33 cellular contexts compared by ENCODE assay signal in the genomic region with DNA sequence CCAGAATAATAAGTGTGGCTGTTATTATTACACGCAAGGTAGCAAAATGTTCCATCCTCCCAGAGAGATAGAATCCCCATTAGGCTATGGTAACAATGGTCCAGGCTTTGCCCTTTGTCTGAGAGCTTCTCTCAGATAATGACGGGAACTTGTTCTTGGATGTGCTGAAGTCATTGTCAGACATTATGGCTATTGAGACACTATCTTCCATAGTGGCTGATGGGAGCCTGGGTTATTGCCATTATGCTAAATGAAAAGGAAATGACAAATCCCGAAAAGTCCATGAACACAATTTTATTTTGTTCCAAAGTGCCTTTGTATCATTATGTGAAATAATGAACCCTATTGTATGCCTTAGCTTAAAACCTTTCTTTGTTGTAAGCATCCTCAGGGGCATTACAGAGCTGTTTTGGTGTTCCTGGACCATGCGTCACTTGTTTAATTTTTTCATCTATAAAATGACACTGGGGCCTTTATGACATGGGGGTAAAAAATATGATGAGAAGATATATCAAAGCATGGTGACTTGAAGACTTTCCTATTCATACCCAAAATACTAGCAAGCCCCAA.
"Had no signal": no experiment of that assay in that cellular context is flagged by ENCODE, and none has a peak within 500 bp of the region (broad histone marks: within the 10 kb centered on the region; RNA-seq: fewer than 3 reads in every experiment).

No MANE protein-coding gene starts in this region.

- H3K9me3 ChIP-seq: adrenal gland, body of pancreas, Peyer's patch had no signal

- H3K27ac Mint-ChIP-seq: activated CD8-positive, alpha-beta T cell treated with anti-CD3 and anti-CD28 coated beads, Interleukin-2, amount 10 ng/mL, durations not matched to agents 7 days and 5 days; activated naive CD4-positive, alpha-beta T cell treated with anti-CD3 and anti-CD28 coated beads for 36 hours; activated naive CD4-positive, alpha-beta T cell treated with anti-CD3 and anti-CD28 coated beads, Interleukin-2, amount 50 U/mL, for 72 hours; activated T-cell treated with anti-CD3 and anti-CD28 coated beads, Interleukin-2, amount 50 U/mL, for 24 hours had no signal

- H3K27ac ChIP-seq: adrenal gland, body of pancreas, Peyer's patch, RWPE1, WERI-Rb-1 had no signal

- H3K4me3 Mint-ChIP-seq: activated CD8-positive, alpha-beta T cell treated with anti-CD3 and anti-CD28 coated beads, Interleukin-2, amount 10 ng/mL, durations not matched to agents 7 days and 5 days; activated naive CD4-positive, alpha-beta T cell treated with anti-CD3 and anti-CD28 coated beads for 36 hours; activated T-cell treated with anti-CD3 and anti-CD28 coated beads, Interleukin-2, amount 50 U/mL, for 24 hours had no signal

- DNase-seq: activated CD4-positive, alpha-beta T cell treated with anti-CD3 and anti-CD28 coated beads for 1 hour; activated CD4-positive, alpha-beta T cell treated with anti-CD3 and anti-CD28 coated beads for 48 hours; activated CD4-positive, CD25-positive, alpha-beta regulatory T cell; activated CD8-positive, alpha-beta T cell treated with anti-CD3 and anti-CD28 coated beads, Interleukin-2, amount 10 ng/mL, durations not matched to agents 7 days and 5 days; activated gamma-delta T cell treated with Interleukin-2 at 50 U/mL for 16 hours; activated naive CD4-positive, alpha-beta T cell treated with anti-CD3 and anti-CD28 coated beads for 36 hours; activated T-cell treated with anti-CD3 and anti-CD28 coated beads, Interleukin-2, amount 50 U/mL, for 24 hours; adrenal gland; body of pancreas; Kasumi-1; KG1; MM.1S; NCI-H1092 treated with DMSO at 0.1 percent for 48 hours; NCI-H1417; NCI-H146; NCI-H187; NCI-H2029 treated with DMSO at 0.1 percent for 48 hours; NCI-H2107; NCI-H226; NCI-H446 treated with DMSO at 0.1 percent for 48 hours; NCI-H524; NCI-H69; PC-3; Peyer's patch; SIG-M5; SW 1271; T-helper 1 cell; T-helper 2 cell; T-helper 9 cell; WERI-Rb-1 had no signal

- ATAC-seq: activated CD8-positive, alpha-beta T cell treated with anti-CD3 and anti-CD28 coated beads, Interleukin-2, amount 10 ng/mL, durations not matched to agents 7 days and 5 days; activated naive CD4-positive, alpha-beta T cell treated with anti-CD3 and anti-CD28 coated beads, Interleukin-2, amount 50 U/mL, for 72 hours; body of pancreas; PC-3; Right ventricle myocardium inferior had no signal

- H3K4me1 ChIP-seq: adrenal gland, body of pancreas, Peyer's patch had no signal

- H3K9me3 Mint-ChIP-seq: activated naive CD4-positive, alpha-beta T cell treated with anti-CD3 and anti-CD28 coated beads for 36 hours; activated naive CD4-positive, alpha-beta T cell treated with anti-CD3 and anti-CD28 coated beads, Interleukin-2, amount 50 U/mL, for 72 hours; activated T-cell treated with anti-CD3 and anti-CD28 coated beads, Interleukin-2, amount 50 U/mL, for 24 hours had no signal

- H3K36me3 Mint-ChIP-seq: activated naive CD4-positive, alpha-beta T cell treated with anti-CD3 and anti-CD28 coated beads, Interleukin-2, amount 50 U/mL, for 72 hours had no signal

- H3K36me3 ChIP-seq: adrenal gland, Peyer's patch, WERI-Rb-1 had no signal

- H3K4me3 ChIP-seq: adrenal gland, body of pancreas, Peyer's patch had no signal

- H3K27me3 ChIP-seq: adrenal gland, body of pancreas, Peyer's patch had no signal
